ENCODE assay signal across 30 cellular contexts in genomic region chr5:150603491-150603890, GRCh38. TPM values are rescaled to one million over a fixed set of nuclear protein-coding genes. Genes with fewer than 3 reads are reported as not detected.
DNase-seq lines count a peak whose midpoint lies in the region; ATAC-seq and TF ChIP-seq lines count a peak whose summit lies in the region.
"Had no signal": no experiment of that assay in that cellular context is flagged by ENCODE, and none has a peak within 500 bp of the region (broad histone marks: within the 10 kb centered on the region; RNA-seq: fewer than 3 reads in every experiment).

No MANE protein-coding gene starts in this region.

- peak overlapping the region; percentile 38 for H3K4me3 Mint-ChIP-seq in osteocyte (ENCODE audit: unreplicated experiment)
- H3K4me3 Mint-ChIP-seq: activated CD4-positive, alpha-beta T cell treated with anti-CD3 and anti-CD28 coated beads for 36 hours; activated CD8-positive, alpha-beta T cell treated with anti-CD3 and anti-CD28 coated beads, Interleukin-2, amount 10 ng/mL, durations not matched to agents 7 days and 5 days; activated naive CD4-positive, alpha-beta T cell treated with anti-CD3 and anti-CD28 coated beads for 36 hours; natural killer cell had no signal

- H3K9me3 ChIP-seq in right cardiac atrium (ENCODE audit: control insufficient read depth, low read length) (no peaks in the 10 kb centered on the region), tibial artery (no peaks in the 10 kb centered on the region), body of pancreas (no peaks in the 10 kb centered on the region)
- H3K9me3 ChIP-seq: adrenal gland, breast epithelium, colonic mucosa, lower lobe of right lung, mucosa of descending colon, pancreas, Peyer's patch, transverse colon had no signal

- 63% methylated on average over 3 of the region's 3 CpGs for WGBS in right cardiac atrium
- WGBS in body of pancreas, 2 donors = 90 to 94% methylated on average over 3 of the region's 3 CpGs

- H3K36me3 ChIP-seq in tibial artery = no peaks in the 10 kb centered on the region
- H3K36me3 ChIP-seq in body of pancreas (replicated peaks in 1 of 2; ENCODE audit: insufficient read depth in 1 of 2, low read depth in 2 of 2) = no peaks in the 10 kb centered on the region
- H3K36me3 ChIP-seq: adrenal gland, breast epithelium, colonic mucosa, lower lobe of right lung, pancreas, Peyer's patch, transverse colon had no signal

- intact Hi-C loops in right cardiac atrium (cut with DNase I) (no loop called here), tibial artery (cut with DNase I; ENCODE audit: low total_unique reads) (no loop called here), body of pancreas (cut with DNase I) (no loop called here)

- no peaks in the 10 kb centered on the region for H3K36me3 Mint-ChIP-seq in osteocyte (ENCODE audit: unreplicated experiment)
- H3K36me3 Mint-ChIP-seq: natural killer cell had no signal

- peaks cover 16% of the 10 kb centered on the region for H3K4me1 ChIP-seq in right cardiac atrium (ENCODE audit: control insufficient read depth, insufficient read depth, low read length)
- H3K4me1 ChIP-seq in tibial artery = peaks cover 0 to 94% (median 55%) of the 10 kb centered on the region in 4 donors
- H3K4me1 ChIP-seq in body of pancreas = peaks cover 18% of the 10 kb centered on the region

- no peaks in the 10 kb centered on the region for H3K27me3 Mint-ChIP-seq in osteocyte (ENCODE audit: unreplicated experiment)
- H3K27me3 Mint-ChIP-seq: activated CD4-positive, alpha-beta T cell treated with anti-CD3 and anti-CD28 coated beads for 36 hours had no signal

- H3K4me3 ChIP-seq in coronary artery = no peak overlapping the region
- H3K4me3 ChIP-seq in right cardiac atrium (ENCODE audit: low read length) = no peak overlapping the region
- H3K4me3 ChIP-seq in tibial artery = no peak overlapping the region
- H3K4me3 ChIP-seq in body of pancreas = no peak overlapping the region
- H3K4me3 ChIP-seq: adrenal gland, breast epithelium, colonic mucosa, GM12878, lower lobe of right lung, mucosa of descending colon, pancreas, Peyer's patch, transverse colon had no signal

- no peaks in the 10 kb centered on the region for H3K9me3 Mint-ChIP-seq in osteocyte (ENCODE audit: unreplicated experiment)
- H3K9me3 Mint-ChIP-seq: activated naive CD4-positive, alpha-beta T cell treated with anti-CD3 and anti-CD28 coated beads for 36 hours; natural killer cell had no signal

- H3K4me1 Mint-ChIP-seq in osteocyte (ENCODE audit: unreplicated experiment) = peaks cover 77% of the 10 kb centered on the region
- H3K4me1 Mint-ChIP-seq: activated CD4-positive, alpha-beta T cell treated with anti-CD3 and anti-CD28 coated beads for 36 hours; natural killer cell had no signal

- DNase-seq in coronary artery (ENCODE audit: low spot score) (no peak), right cardiac atrium (peak in 1 of 3 donors; percentile 23), osteocyte (ENCODE audit: extremely low spot score, unreplicated experiment) (no peak), tibial artery (no peak), body of pancreas (no peak), NCI-H82 treated with DMSO at 0.1 percent for 48 hours (lab: John Stamatoyannopoulos, UW; ENCODE audit: unreplicated experiment) (no peak)
- DNase-seq: activated CD4-positive, alpha-beta T cell treated with anti-CD3 and anti-CD28 coated beads for 36 hours; activated CD8-positive, alpha-beta T cell treated with anti-CD3 and anti-CD28 coated beads, Interleukin-2, amount 10 ng/mL, durations not matched to agents 7 days and 5 days; activated naive CD4-positive, alpha-beta T cell treated with anti-CD3 and anti-CD28 coated beads for 36 hours; colonic mucosa; DMS153; effector memory CD4-positive, alpha-beta T cell; IMR-90; natural killer cell; NCI-H1436 treated with DMSO at 0.1 percent for 48 hours; NCI-H2081 treated with DMSO at 0.1 percent for 48 hours; NCI-H2227 treated with DMSO at 0.1 percent for 48 hours; NCI-H526 treated with DMSO at 0.1 percent for 48 hours; SIG-M5; stimulated activated CD4-positive, alpha-beta T cell treated with anti-CD3 and anti-CD28 coated beads, Interleukin-12 subunit alpha, Interleukin-12 subunit beta, amount 100 ng/mL, for 4 hours; stimulated activated CD4-positive, alpha-beta T cell treated with anti-CD3 and anti-CD28 coated beads, Interleukin-2, amount 100 ng/mL, for 48 hours; transverse colon had no signal

- H3K27ac Mint-ChIP-seq in osteocyte (ENCODE audit: unreplicated experiment) = no peak overlapping the region
- H3K27ac Mint-ChIP-seq: activated CD4-positive, alpha-beta T cell treated with anti-CD3 and anti-CD28 coated beads for 36 hours; activated CD8-positive, alpha-beta T cell treated with anti-CD3 and anti-CD28 coated beads, Interleukin-2, amount 10 ng/mL, durations not matched to agents 7 days and 5 days; activated naive CD4-positive, alpha-beta T cell treated with anti-CD3 and anti-CD28 coated beads for 36 hours; natural killer cell had no signal

- TF ChIP-seq POLR2A in body of pancreas (IDR thresholded peaks at IDR 0.05) = no peak

- ATAC-seq in right cardiac atrium = no peak
- ATAC-seq in body of pancreas = no peak
- ATAC-seq in HG02798 (IDR thresholded peaks at IDR 0.05; ENCODE audit: poor library complexity, unreplicated experiment) = no peak
- ATAC-seq: activated CD4-positive, alpha-beta T cell treated with anti-CD3 and anti-CD28 coated beads for 36 hours; activated CD8-positive, alpha-beta T cell treated with anti-CD3 and anti-CD28 coated beads, Interleukin-2, amount 10 ng/mL, durations not matched to agents 7 days and 5 days; GM12878; lower lobe of right lung; mucosa of descending colon; natural killer cell; pancreas had no signal

- H3K27ac ChIP-seq in coronary artery = peak overlapping the region; percentile 84 to 93
- H3K27ac ChIP-seq in right cardiac atrium (ENCODE audit: low read length) = peak overlapping the region; percentile 94
- H3K27ac ChIP-seq in tibial artery = peak overlapping the region; percentile 86 to 100
- H3K27ac ChIP-seq in body of pancreas = peak overlapping the region in 1 of 4 donors; percentile 5
- H3K27ac ChIP-seq: colonic mucosa, lower lobe of right lung, pancreas, transverse colon had no signal

- TF ChIP-seq CTCF in coronary artery (IDR thresholded peaks at IDR 0.05) (no peak), osteocyte (IDR thresholded peaks at IDR 0.05) (no peak), tibial artery (IDR thresholded peaks at IDR 0.05) (no peak), body of pancreas (IDR thresholded peaks at IDR 0.05) (no peak)

- H3K27me3 ChIP-seq in right cardiac atrium (ENCODE audit: control insufficient read depth, insufficient read depth) = no peaks in the 10 kb centered on the region
- H3K27me3 ChIP-seq in tibial artery = no peaks in the 10 kb centered on the region
- no peaks in the 10 kb centered on the region for H3K27me3 ChIP-seq in body of pancreas
- H3K27me3 ChIP-seq: adrenal gland, breast epithelium, colonic mucosa, pancreas, Peyer's patch, transverse colon had no signal

RNA-seq across cellular contexts. Expression of gene SYNPO, which starts 37.0 kb away (rescaled TPM):
- 100 to 1,000 TPM; 552 to 675 (median 584) TPM for total RNA-seq in right cardiac atrium
- polyA plus RNA-seq in right cardiac atrium = 625 TPM
- 17.8 and 18.4 TPM in 2 replicates for total RNA-seq in osteocyte
- 10 to 100 TPM; 18.4 to 40.9 TPM for total RNA-seq in body of pancreas

RNA-seq across cellular contexts. Expression of gene MYOZ3, which starts 57.6 kb away (rescaled TPM):
- total RNA-seq in right cardiac atrium = 1 to 10 TPM; 4.0 to 9.3 (median 5.2) TPM
- 3.3 TPM for polyA plus RNA-seq in right cardiac atrium
- 0.27 and 1.5 TPM in 2 replicates for total RNA-seq in osteocyte
- under 1 TPM in 1 of 2 donors, not detected in 1; 0.26 TPM for total RNA-seq in body of pancreas
- total RNA-seq: activated CD8-positive, alpha-beta T cell treated with anti-CD3 and anti-CD28 coated beads, Interleukin-2, amount 10 ng/mL, durations not matched to agents 7 days and 5 days; natural killer cell; transverse colon had no signal

Comparison
In these comparisons a context has a peak if more than half of its experiments do, and no peak if none do; other contexts are left out.
1. RNA of gene SYNPO, which starts 37.0 kb away (total RNA-seq): 552 to 675 TPM in right cardiac atrium; 18.4 to 40.9 TPM in body of pancreas and 17.8 to 18.4 TPM in osteocyte; every median in the first group is over 10 times any median in the second.